13 cellular contexts compared by ENCODE assay signal in the genomic region with DNA sequence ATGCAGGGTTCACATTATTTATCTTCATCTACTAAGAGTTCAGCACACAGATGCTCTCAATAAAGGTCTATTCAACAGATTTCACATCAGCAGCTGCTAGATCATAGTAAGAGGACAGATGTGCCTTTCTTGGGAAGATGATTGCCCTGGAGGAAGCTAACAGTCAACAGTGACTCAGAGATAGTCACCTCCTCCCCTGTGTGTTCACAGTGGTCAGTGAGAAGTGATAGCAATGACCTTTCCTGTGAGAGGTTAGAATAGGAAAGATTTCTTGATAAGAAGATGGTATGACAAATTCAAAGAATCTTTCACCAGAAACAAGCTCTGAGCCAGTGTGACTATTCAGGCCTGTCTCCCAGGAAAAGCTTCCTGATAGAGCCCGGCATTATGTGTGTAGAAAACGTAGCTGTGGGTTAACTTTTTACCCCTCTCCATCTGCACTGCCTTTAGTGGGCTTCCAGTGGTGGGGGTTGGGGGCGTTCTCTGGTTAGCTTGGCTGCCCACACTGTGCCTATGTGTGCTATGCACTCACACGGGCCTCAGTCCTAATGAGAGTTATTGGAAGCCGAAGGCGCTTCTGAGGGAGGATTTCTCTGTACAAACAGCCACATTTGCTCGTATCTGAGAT.
DNase-seq lines count a peak whose midpoint lies in the region; ATAC-seq and TF ChIP-seq lines count a peak whose summit lies in the region.
"Had no signal": no experiment of that assay in that cellular context is flagged by ENCODE, and none has a peak within 500 bp of the region (broad histone marks: within the 10 kb centered on the region; RNA-seq: fewer than 3 reads in every experiment).

No MANE protein-coding gene starts in this region.

- peaks cover 4% of the 10 kb centered on the region for H3K27me3 Mint-ChIP-seq in activated CD4-positive, alpha-beta T cell treated with anti-CD3 and anti-CD28 coated beads for 36 hours

- H3K9me2 ChIP-seq in hepatocyte (replicated peaks; ENCODE audit: insufficient read depth): no peaks in the 10 kb centered on the region

- H3K27ac ChIP-seq in hepatocyte: peak overlapping the region; percentile 89
- H3K27ac ChIP-seq: gastroesophageal sphincter had no signal

- H3K4me1 ChIP-seq in hepatocyte (ENCODE audit: insufficient read depth): peaks cover 36% of the 10 kb centered on the region

- H3K27me3 ChIP-seq in hepatocyte: no peaks in the 10 kb centered on the region
- H3K27me3 ChIP-seq: gastroesophageal sphincter had no signal

- DNase-seq in ACHN (peak; percentile 76), HFF-Myc (ENCODE audit: extremely low read depth, low read depth) (peak; percentile 43), SW480 (ENCODE audit: low spot score) (peak; percentile 61), hepatocyte (ENCODE audit: low spot score) (peak; percentile 34), NCI-H2196 treated with DMSO at 0.1 percent for 48 hours (lab: John Stamatoyannopoulos, UW; ENCODE audit: unreplicated experiment) (no peak), NCI-H1092 treated with DMSO at 0.1 percent for 48 hours (lab: John Stamatoyannopoulos, UW) (no peak), NCI-H345 (lab: John Stamatoyannopoulos, UW) (no peak)
- DNase-seq in activated CD4-positive, alpha-beta T cell treated with anti-CD3 and anti-CD28 coated beads for 36 hours: no peak
- DNase-seq: activated CD8-positive, alpha-beta memory T cell treated with anti-CD3 and anti-CD28 coated beads, Interleukin-2, amount 50 U/mL, for 48 hours; Karpas-422; NCI-H524; T-helper 17 cell had no signal

- POLR2A ChIA-PET in activated CD4-positive, alpha-beta T cell treated with anti-CD3 and anti-CD28 coated beads for 36 hours (lab: Charles Lee): no interaction called here

- H3K27ac Mint-ChIP-seq in activated CD4-positive, alpha-beta T cell treated with anti-CD3 and anti-CD28 coated beads for 36 hours: no peak overlapping the region
- H3K27ac Mint-ChIP-seq: T-helper 17 cell had no signal

- in situ Hi-C loops in ACHN (cut with HindIII; ENCODE audit: low pct_ligation_motif_present, low pct_unique_long_range_greater_than_20kb, low sequenced_read_pairs): no loop called here

- no peak for ATAC-seq in activated CD4-positive, alpha-beta T cell treated with anti-CD3 and anti-CD28 coated beads for 36 hours
- ATAC-seq: gastroesophageal sphincter, T-helper 17 cell had no signal

- 55% methylated on average over 7 of the region's 7 CpGs for WGBS in hepatocyte (ENCODE audit: low lambda C conversion rate, missing lambda C conversion rate)

- no peaks in the 10 kb centered on the region for H3K4me1 Mint-ChIP-seq in activated CD4-positive, alpha-beta T cell treated with anti-CD3 and anti-CD28 coated beads for 36 hours

- peak overlapping the region; percentile 45 for H3K4me2 ChIP-seq in hepatocyte

- no peaks in the 10 kb centered on the region for H3K79me2 ChIP-seq in hepatocyte

- no peaks in the 10 kb centered on the region for H3K36me3 Mint-ChIP-seq in activated CD4-positive, alpha-beta T cell treated with anti-CD3 and anti-CD28 coated beads for 36 hours (ENCODE audit: low read depth)

- no peak for TF ChIP-seq CTCF in HFF-Myc (IDR thresholded peaks at IDR 0.05; ENCODE audit: low read depth, low read length, missing control alignments)
- no peak for TF ChIP-seq CTCF in hepatocyte (IDR thresholded peaks at IDR 0.05; ENCODE audit: poor library complexity)

- no peaks in the 10 kb centered on the region for H4K20me1 ChIP-seq in hepatocyte (ENCODE audit: insufficient read depth, poor library complexity, severe bottlenecking)

- H3K4me3 ChIP-seq in HFF-Myc (replicated peaks; ENCODE audit: low read depth, low read length) (no peak overlapping the region), hepatocyte (no peak overlapping the region)
- H3K4me3 ChIP-seq: gastroesophageal sphincter had no signal

- no peak overlapping the region for H2AFZ ChIP-seq in hepatocyte

- no peaks in the 10 kb centered on the region for H3K36me3 ChIP-seq in hepatocyte (replicated peaks; ENCODE audit: insufficient read depth, low read depth)
- H3K36me3 ChIP-seq: gastroesophageal sphincter had no signal

- no peak overlapping the region for H3K4me3 Mint-ChIP-seq in activated CD4-positive, alpha-beta T cell treated with anti-CD3 and anti-CD28 coated beads for 36 hours
- H3K4me3 Mint-ChIP-seq: T-helper 17 cell had no signal

- no peaks in the 10 kb centered on the region for H3K9me3 Mint-ChIP-seq in activated CD4-positive, alpha-beta T cell treated with anti-CD3 and anti-CD28 coated beads for 36 hours (ENCODE audit: low read depth)

- intact Hi-C loops in activated CD4-positive, alpha-beta T cell treated with anti-CD3 and anti-CD28 coated beads for 36 hours (cut with DNase I, micrococcal nuclease): no loop called here

- CTCF ChIA-PET in activated CD4-positive, alpha-beta T cell treated with anti-CD3 and anti-CD28 coated beads for 36 hours (lab: Charles Lee): no interaction called here

- no peaks in the 10 kb centered on the region for H3K9me3 ChIP-seq in hepatocyte (ENCODE audit: low read depth)
- H3K9me3 ChIP-seq: gastroesophageal sphincter had no signal

Comparison
In these comparisons a context has a peak if more than half of its experiments do, and no peak if none do; other contexts are left out.
1. DNase-seq: peak in ACHN (single experiment), HFF-Myc (single experiment), SW480 (single experiment) and hepatocyte (single experiment); none in NCI-H2196 treated with DMSO at 0.1 percent for 48 hours (single experiment), NCI-H1092 treated with DMSO at 0.1 percent for 48 hours (single experiment), activated CD4-positive, alpha-beta T cell treated with anti-CD3 and anti-CD28 coated beads for 36 hours (single experiment) and NCI-H345 (single experiment).